In the genomic region with DNA sequence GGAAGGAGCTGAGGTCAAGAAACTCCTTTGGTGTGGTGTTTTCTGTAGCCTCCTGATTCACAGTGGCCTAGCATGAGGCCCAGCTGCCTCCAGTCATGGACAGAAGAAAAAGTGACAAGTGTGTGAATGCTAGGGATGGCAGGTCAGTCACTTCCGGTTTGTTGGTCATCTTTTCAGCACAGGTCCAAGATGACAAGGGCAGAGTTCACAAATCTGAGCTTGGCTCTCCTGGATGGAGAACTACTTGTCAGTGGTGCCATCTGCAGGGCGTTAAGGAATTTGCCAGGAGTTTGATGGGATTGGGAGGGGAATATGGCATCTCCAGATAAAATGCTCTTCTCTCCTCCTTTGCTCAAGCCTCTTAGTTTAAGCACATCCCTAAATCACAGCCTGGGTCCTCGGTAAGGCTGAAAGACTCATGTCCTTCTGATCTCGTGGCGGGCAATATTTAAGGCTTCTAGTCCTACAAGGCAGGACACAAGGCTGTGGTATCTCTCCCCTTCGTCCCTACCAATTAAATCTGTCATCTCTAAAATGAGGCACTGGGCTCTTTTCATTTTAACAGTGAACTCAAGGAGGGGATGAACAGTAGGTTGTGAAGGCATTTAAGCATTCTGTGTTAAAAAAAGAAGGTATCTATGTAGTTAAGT, we compare ENCODE assay signal across 1 cellular context.
A peak's percentile ranks its signal among the peaks of the same experiment; 100 is the strongest.
TF ChIP-seq lines count a peak whose summit lies in the region.

No MANE protein-coding gene starts in this region.

TF ChIP-seq in HepG2, 621 proteins besides CTCF, POLR2A, EP300 and RAD21 (continued from another document):
- TF ChIP-seq HNF1B (CRISPR knock-in tag; IDR thresholded peaks at IDR 0.05): peak; percentile 44; the same call in 1 of the 2 replicates
- TF ChIP-seq MIXL1 (CRISPR knock-in tag; IDR thresholded peaks at IDR 0.05): 0 out of 2 replicates have a peak, but pooled peaks have one; percentile 19
- TF ChIP-seq ARID5B (CRISPR knock-in tag; IDR thresholded peaks at IDR 0.05): peak; percentile 35
- TF ChIP-seq ZNF691 (CRISPR knock-in tag; IDR thresholded peaks at IDR 0.05; ENCODE audit: borderline replicate concordance, low read depth): peak; percentile 75; the same call in 1 of the 2 replicates
- no peak for TF ChIP-seq SPEN (CRISPR knock-in tag; IDR thresholded peaks at IDR 0.05; ENCODE audit: low read depth)
- TF ChIP-seq ZNF775 (CRISPR knock-in tag; IDR thresholded peaks at IDR 0.05; ENCODE audit: borderline replicate concordance): no peak
- TF ChIP-seq ERF (CRISPR knock-in tag; IDR thresholded peaks at IDR 0.05): 0 out of 2 replicates have a peak, but pooled peaks have one; percentile 38
- TF ChIP-seq GFI1 (CRISPR knock-in tag; IDR thresholded peaks at IDR 0.05; ENCODE audit: borderline replicate concordance): peak; percentile 100
- TF ChIP-seq, protein P1, sequence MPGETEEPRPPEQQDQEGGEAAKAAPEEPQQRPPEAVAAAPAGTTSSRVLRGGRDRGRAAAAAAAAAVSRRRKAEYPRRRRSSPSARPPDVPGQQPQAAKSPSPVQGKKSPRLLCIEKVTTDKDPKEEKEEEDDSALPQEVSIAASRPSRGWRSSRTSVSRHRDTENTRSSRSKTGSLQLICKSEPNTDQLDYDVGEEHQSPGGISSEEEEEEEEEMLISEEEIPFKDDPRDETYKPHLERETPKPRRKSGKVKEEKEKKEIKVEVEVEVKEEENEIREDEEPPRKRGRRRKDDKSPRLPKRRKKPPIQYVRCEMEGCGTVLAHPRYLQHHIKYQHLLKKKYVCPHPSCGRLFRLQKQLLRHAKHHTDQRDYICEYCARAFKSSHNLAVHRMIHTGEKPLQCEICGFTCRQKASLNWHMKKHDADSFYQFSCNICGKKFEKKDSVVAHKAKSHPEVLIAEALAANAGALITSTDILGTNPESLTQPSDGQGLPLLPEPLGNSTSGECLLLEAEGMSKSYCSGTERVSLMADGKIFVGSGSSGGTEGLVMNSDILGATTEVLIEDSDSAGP (CRISPR knock-in tag; IDR thresholded peaks at IDR 0.05; ENCODE audit: borderline replicate concordance): no peak
- peak; percentile 87 for TF ChIP-seq ELF1 (CRISPR knock-in tag; IDR thresholded peaks at IDR 0.05)
- TF ChIP-seq, protein P2, sequence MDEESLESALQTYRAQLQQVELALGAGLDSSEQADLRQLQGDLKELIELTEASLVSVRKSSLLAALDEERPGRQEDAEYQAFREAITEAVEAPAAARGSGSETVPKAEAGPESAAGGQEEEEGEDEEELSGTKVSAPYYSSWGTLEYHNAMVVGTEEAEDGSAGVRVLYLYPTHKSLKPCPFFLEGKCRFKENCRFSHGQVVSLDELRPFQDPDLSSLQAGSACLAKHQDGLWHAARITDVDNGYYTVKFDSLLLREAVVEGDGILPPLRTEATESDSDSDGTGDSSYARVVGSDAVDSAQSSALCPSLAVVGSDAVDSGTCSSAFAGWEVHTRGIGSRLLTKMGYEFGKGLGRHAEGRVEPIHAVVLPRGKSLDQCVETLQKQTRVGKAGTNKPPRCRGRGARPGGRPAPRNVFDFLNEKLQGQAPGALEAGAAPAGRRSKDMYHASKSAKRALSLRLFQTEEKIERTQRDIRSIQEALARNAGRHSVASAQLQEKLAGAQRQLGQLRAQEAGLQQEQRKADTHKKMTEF (CRISPR knock-in tag; IDR thresholded peaks at IDR 0.05): peak; percentile 49; the same call in 1 of the 2 replicates
- TF ChIP-seq GATAD1 (CRISPR knock-in tag; IDR thresholded peaks at IDR 0.05): peak; percentile 42; the same call in 1 of the 2 replicates
- peak; percentile 77 for TF ChIP-seq TEAD3 (CRISPR knock-in tag; optimal IDR thresholded peaks at IDR 0.05; ENCODE audit: borderline replicate concordance)
- peak; percentile 77 for TF ChIP-seq PPARG (CRISPR knock-in tag; conservative IDR thresholded peaks at IDR 0.05)
- 0 out of 2 replicates have a peak, but pooled peaks have one; percentile 32 for TF ChIP-seq PRDM10 (CRISPR knock-in tag; IDR thresholded peaks at IDR 0.05; ENCODE audit: low read depth)
- TF ChIP-seq ZNF616 (CRISPR knock-in tag; IDR thresholded peaks at IDR 0.05; ENCODE audit: low read depth): no peak
